Comparison of ENCODE assay signal across 17 cellular contexts in genomic region chr6:141667580-141668309, GRCh38.
DNase-seq lines count a peak whose midpoint lies in the region; ATAC-seq and TF ChIP-seq lines count a peak whose summit lies in the region.
"Had no signal": no experiment of that assay in that cellular context is flagged by ENCODE, and none has a peak within 500 bp of the region (broad histone marks: within the 10 kb centered on the region; RNA-seq: fewer than 3 reads in every experiment).

No MANE protein-coding gene starts in this region.

- H3K4me3 ChIP-seq in SK-N-SH (ENCODE audit: low read depth in 2 of 2, low read length in 1 of 2) = no peak overlapping the region
- no peak overlapping the region for H3K4me3 ChIP-seq in astrocyte of the spinal cord (ENCODE audit: low read depth, low read length)
- no peak overlapping the region for H3K4me3 ChIP-seq in hepatocyte
- H3K4me3 ChIP-seq in upper lobe of left lung = no peak overlapping the region

- H3K9me2 ChIP-seq in SK-N-SH (0 out of 2 replicates have a peak, but pooled peaks cover under 1% of the 10 kb centered on the region), hepatocyte (replicated peaks; ENCODE audit: insufficient read depth) (no peaks in the 10 kb centered on the region)

- H3K9me3 ChIP-seq in SK-N-SH = no peaks in the 10 kb centered on the region
- H3K9me3 ChIP-seq in hepatocyte (ENCODE audit: low read depth) = no peaks in the 10 kb centered on the region
- H3K9me3 ChIP-seq in upper lobe of left lung = no peaks in the 10 kb centered on the region

- H3K4me2 ChIP-seq in SK-N-SH (no peak overlapping the region), hepatocyte (no peak overlapping the region)

- no peaks in the 10 kb centered on the region for H3F3A ChIP-seq in SK-N-SH (replicated peaks; ENCODE audit: insufficient read depth)

- H3K9ac ChIP-seq in SK-N-SH = no peak overlapping the region

- POLR2A ChIA-PET in SK-N-SH (lab: Yijun Ruan, JAX) = no interaction called here

- H3K79me2 ChIP-seq in SK-N-SH (ENCODE audit: insufficient read depth) (no peaks in the 10 kb centered on the region), hepatocyte (no peaks in the 10 kb centered on the region)

- CTCF ChIA-PET in SK-N-SH (lab: Yijun Ruan, JAX) = no interaction called here

- H3K27me3 ChIP-seq in SK-N-SH (ENCODE audit: insufficient read depth) = no peaks in the 10 kb centered on the region
- H3K27me3 ChIP-seq in hepatocyte = no peaks in the 10 kb centered on the region
- H3K27me3 ChIP-seq in upper lobe of left lung = no peaks in the 10 kb centered on the region

- no peak for TF ChIP-seq POLR2A in upper lobe of left lung (IDR thresholded peaks at IDR 0.05)
- no peak for TF ChIP-seq POLR2A in GM18505 (IDR thresholded peaks at IDR 0.05; ENCODE audit: borderline replicate concordance, extremely low read depth, insufficient read depth, insufficient read length)

- no peak for DNase-seq in SK-N-SH
- peak; percentile 24 for DNase-seq in astrocyte of the spinal cord (ENCODE audit: low read depth, low spot score)
- peak; percentile 28 for DNase-seq in hepatocyte (ENCODE audit: low spot score)
- no peak for DNase-seq in upper lobe of left lung
- DNase-seq in NCI-H2196 treated with DMSO at 0.1 percent for 48 hours (lab: John Stamatoyannopoulos, UW; ENCODE audit: unreplicated experiment) = no peak
- DNase-seq: activated CD4-positive, alpha-beta T cell treated with anti-CD3 and anti-CD28 coated beads for 1 hour; activated gamma-delta T cell; NCI-H1105 treated with DMSO at 0.1 percent for 48 hours; NCI-H2227 treated with DMSO at 0.1 percent for 48 hours; nephron progenitor cell; SIG-M5; stimulated activated CD4-positive, alpha-beta T cell treated with anti-CD3 and anti-CD28 coated beads, Interleukin-2, amount 100 ng/mL, for 24 hours; stimulated activated CD8-positive, alpha-beta memory T cell treated with anti-CD3 and anti-CD28 coated beads, Interleukin-4, amount 100 ng/mL, for 48 hours had no signal

- in situ Hi-C loops in astrocyte of the spinal cord (cut with HindIII; ENCODE audit: low sequenced_read_pairs) = no loop called here

- no peak for TF ChIP-seq RAD21 in SK-N-SH (IDR thresholded peaks at IDR 0.05; ENCODE audit: low read length)

- H4K20me1 ChIP-seq in SK-N-SH (ENCODE audit: insufficient read depth) (no peaks in the 10 kb centered on the region), hepatocyte (ENCODE audit: insufficient read depth, poor library complexity, severe bottlenecking) (no peaks in the 10 kb centered on the region)

- H3K27ac ChIP-seq in SK-N-SH (ENCODE audit: low read depth in 2 of 2, low read length in 1 of 2) (peak overlapping the region in 1 of 2 experiments; percentile 65; a peak in 2 of 4 replicates), hepatocyte (no peak overlapping the region), upper lobe of left lung (no peak overlapping the region)
- H3K27ac ChIP-seq: 22Rv1 had no signal

- WGBS in SK-N-SH (ENCODE audit: low lambda C conversion rate) = no CpG with 5 or more reads among the region's 3 CpGs
- WGBS in hepatocyte (ENCODE audit: low lambda C conversion rate, missing lambda C conversion rate) = 62% methylated on average over 3 of the region's 3 CpGs
- 40 to 45% methylated on average over 2 to 3 of the region's 3 CpGs for WGBS in upper lobe of left lung, 2 donors

- H2AFZ ChIP-seq in SK-N-SH (ENCODE audit: low read depth) (no peak overlapping the region), hepatocyte (no peak overlapping the region)

- ATAC-seq in SK-N-SH treated with all-trans-retinoic acid at 6 μM for 48 hours (peak; percentile 49), upper lobe of left lung (ENCODE audit: low FRiP score in 2 of 2) (peak; percentile 22 to 28), GM18505 (IDR thresholded peaks at IDR 0.05; ENCODE audit: unreplicated experiment) (no peak), GM21390 (IDR thresholded peaks at IDR 0.05; ENCODE audit: unreplicated experiment) (no peak)

- H3K36me3 ChIP-seq in SK-N-SH (replicated peaks in 1 of 2; ENCODE audit: control insufficient read depth in 1 of 2, insufficient read depth in 2 of 2, low read length in 1 of 2) (no peaks in the 10 kb centered on the region), hepatocyte (replicated peaks; ENCODE audit: insufficient read depth, low read depth) (no peaks in the 10 kb centered on the region), upper lobe of left lung (no peaks in the 10 kb centered on the region)

- no peak for TF ChIP-seq CTCF in SK-N-SH (IDR thresholded peaks at IDR 0.05)
- no peak for TF ChIP-seq CTCF in astrocyte of the spinal cord (IDR thresholded peaks at IDR 0.05; ENCODE audit: low read depth, low read length)
- TF ChIP-seq CTCF in hepatocyte (IDR thresholded peaks at IDR 0.05; ENCODE audit: poor library complexity) = no peak
- TF ChIP-seq CTCF in upper lobe of left lung (IDR thresholded peaks at IDR 0.05) = no peak

- TF ChIP-seq EP300 in SK-N-SH (IDR thresholded peaks at IDR 0.05; ENCODE audit: borderline replicate concordance in 1 of 2, low read depth in 1 of 2, low read length in 1 of 2) (no peak), upper lobe of left lung (IDR thresholded peaks at IDR 0.05) (no peak)

- no peaks in the 10 kb centered on the region for H3K4me1 ChIP-seq in SK-N-SH (ENCODE audit: control insufficient read depth in 1 of 2, insufficient read depth in 2 of 2, low read depth in 1 of 2, low read length in 1 of 2)
- no peaks in the 10 kb centered on the region for H3K4me1 ChIP-seq in hepatocyte (ENCODE audit: insufficient read depth)
- peaks cover 0 to 11% (median 0%) of the 10 kb centered on the region in 4 donors for H3K4me1 ChIP-seq in upper lobe of left lung

TF ChIP-seq in SK-N-SH treated with all-trans-retinoic acid at 6 μM for 48 hours, 23 proteins besides CTCF, POLR2A, EP300 and RAD21 (continues in another document):
- TF ChIP-seq SNAI2 (CRISPR knock-in tag; IDR thresholded peaks at IDR 0.05) (no peak), ZFP3 (CRISPR knock-in tag; IDR thresholded peaks at IDR 0.05) (no peak), CSDC2 (CRISPR knock-in tag; IDR thresholded peaks at IDR 0.05) (no peak), CSRNP3 (CRISPR knock-in tag; IDR thresholded peaks at IDR 0.05) (no peak), ZC3H10 (CRISPR knock-in tag; IDR thresholded peaks at IDR 0.05) (no peak), BACH2 (CRISPR knock-in tag; IDR thresholded peaks at IDR 0.05; ENCODE audit: borderline replicate concordance) (no peak), TOX (CRISPR knock-in tag; IDR thresholded peaks at IDR 0.05; ENCODE audit: borderline replicate concordance) (no peak), RARB (CRISPR knock-in tag; IDR thresholded peaks at IDR 0.05) (no peak), TCF4 (CRISPR knock-in tag; IDR thresholded peaks at IDR 0.05; ENCODE audit: borderline replicate concordance) (no peak), ZNF70 (CRISPR knock-in tag; IDR thresholded peaks at IDR 0.05) (no peak), ZFP30 (CRISPR knock-in tag; IDR thresholded peaks at IDR 0.05) (no peak), ZNF8 (CRISPR knock-in tag; IDR thresholded peaks at IDR 0.05) (no peak)

TF ChIP-seq in SK-N-SH, 30 proteins besides CTCF, POLR2A, EP300 and RAD21:
- TF ChIP-seq REST (IDR thresholded peaks at IDR 0.05; ENCODE audit: low read depth, low read length) = no peak
- TF ChIP-seq JUND (IDR thresholded peaks at IDR 0.05) = no peak
- no peak for TF ChIP-seq MXI1 (IDR thresholded peaks at IDR 0.05; ENCODE audit: low read depth, low read length)
- no peak for TF ChIP-seq YY1 (IDR thresholded peaks at IDR 0.05; ENCODE audit: low read depth)
- TF ChIP-seq CHD2 (IDR thresholded peaks at IDR 0.05; ENCODE audit: low read length, partially characterized antibody) = no peak
- no peak for TF ChIP-seq PBX3 (IDR thresholded peaks at IDR 0.05)

Comparison
In these comparisons a context has a peak if more than half of its experiments do, and no peak if none do; other contexts are left out.
1. ATAC-seq: peak in SK-N-SH treated with all-trans-retinoic acid at 6 μM for 48 hours (single experiment) and upper lobe of left lung (2 of 2); none in GM18505 (single experiment) and GM21390 (single experiment).
2. DNase-seq: peak in astrocyte of the spinal cord (single experiment) and hepatocyte (single experiment); none in SK-N-SH (single experiment), upper lobe of left lung (0 of 2) and NCI-H2196 treated with DMSO at 0.1 percent for 48 hours (single experiment).